ENCODE assay signal across 16 cellular contexts in the genomic region with DNA sequence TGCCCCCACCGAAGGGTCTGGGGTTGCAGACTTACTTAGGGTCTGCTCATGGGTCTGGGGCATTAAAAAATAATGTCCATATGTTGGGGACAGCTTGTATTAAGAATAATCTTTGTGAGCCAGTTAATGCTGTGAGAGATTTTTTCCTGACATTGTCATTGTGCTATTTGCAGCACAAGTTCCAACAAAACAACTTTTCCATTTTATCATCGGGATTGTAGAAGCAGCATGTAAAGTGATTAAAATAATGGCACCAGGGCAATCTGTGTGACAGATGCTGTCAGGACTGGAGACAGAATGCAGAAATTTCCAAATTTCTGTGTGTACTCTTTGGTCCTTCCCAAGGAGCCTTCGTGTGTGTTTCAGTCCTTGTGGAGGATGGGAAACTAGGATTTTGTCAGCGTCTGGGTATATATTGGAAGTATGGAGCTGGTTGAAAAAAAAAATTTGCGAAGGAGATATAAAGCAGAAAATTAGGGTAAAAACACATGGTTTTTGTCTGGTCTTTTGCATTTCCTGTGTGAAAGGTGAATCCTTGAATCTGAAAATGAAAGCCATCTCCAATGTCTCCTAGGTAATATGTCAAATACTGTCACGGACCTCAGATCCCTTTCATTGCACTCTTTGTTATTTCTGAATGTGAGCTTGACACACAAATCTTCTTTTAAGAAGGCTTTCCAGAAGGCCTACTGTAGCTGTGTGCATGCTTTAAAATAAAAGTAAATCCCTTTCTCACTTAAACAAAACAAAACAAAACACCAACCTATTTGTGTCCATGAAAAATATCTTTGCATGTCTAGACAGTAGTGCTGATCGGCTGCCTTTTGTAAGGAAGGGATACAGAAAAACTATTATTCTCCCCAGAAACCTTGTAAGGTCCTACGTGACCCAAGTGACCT.
DNase-seq lines count a peak whose midpoint lies in the region; ATAC-seq and TF ChIP-seq lines count a peak whose summit lies in the region.
"Had no signal": no experiment of that assay in that cellular context is flagged by ENCODE, and none has a peak within 500 bp of the region (broad histone marks: within the 10 kb centered on the region; RNA-seq: fewer than 3 reads in every experiment).

No MANE protein-coding gene starts in this region.

- H3K27me3 Mint-ChIP-seq in endodermal cell (ENCODE audit: insufficient read depth) (peaks cover 19% of the 10 kb centered on the region), mesothelial cell of epicardium (ENCODE audit: low read depth) (no peaks in the 10 kb centered on the region)

- DNase-seq in Right ventricle myocardium inferior (ENCODE audit: missing footprints) (no peak), cardiac septum (ENCODE audit: low spot score) (no peak), endodermal cell (no peak), mesothelial cell of epicardium (ENCODE audit: low spot score in 2 of 2, unreplicated experiment in 2 of 2) (no peak), aorta (no peak), prostate gland (ENCODE audit: low spot score) (no peak), DMS79 (lab: John Stamatoyannopoulos, UW) (no peak)
- DNase-seq: activated CD8-positive, alpha-beta memory T cell treated with anti-CD3 and anti-CD28 coated beads, Interleukin-2, amount 50 U/mL, for 48 hours; foreskin melanocyte; IMR-90; NK-92 treated with Interleukin-12 subunit alpha and Interleukin-12 subunit beta, amount 100 ng/mL, for 24 hours; occipital lobe; stimulated activated CD4-positive, alpha-beta T cell treated with anti-CD3 and anti-CD28 coated beads, Interleukin-15, amount 100 ng/mL, for 24 hours had no signal

- H3K36me3 ChIP-seq in endodermal cell (ENCODE audit: control insufficient read depth, insufficient read depth, low read length) (no peaks in the 10 kb centered on the region), aorta (ENCODE audit: control insufficient read depth in 1 of 2, insufficient read depth in 2 of 2, low read length in 1 of 2) (no peaks in the 10 kb centered on the region), prostate gland (no peaks in the 10 kb centered on the region)

- H3K27me3 ChIP-seq in endodermal cell (ENCODE audit: control insufficient read depth, insufficient read depth, low read length, poor library complexity, severe bottlenecking) = no peaks in the 10 kb centered on the region
- H3K27me3 ChIP-seq in aorta (ENCODE audit: control insufficient read depth in 1 of 2, insufficient read depth in 2 of 2, low read length in 1 of 2) = no peaks in the 10 kb centered on the region
- no peaks in the 10 kb centered on the region for H3K27me3 ChIP-seq in prostate gland (replicated peaks; ENCODE audit: insufficient read depth)

- H3K36me3 Mint-ChIP-seq in endodermal cell (ENCODE audit: low read depth) = no peaks in the 10 kb centered on the region
- no peaks in the 10 kb centered on the region for H3K36me3 Mint-ChIP-seq in mesothelial cell of epicardium

- H3K27ac ChIP-seq in endodermal cell (ENCODE audit: low read depth, low read length) = peak overlapping the region; percentile 90
- H3K27ac ChIP-seq in aorta (ENCODE audit: low read depth in 1 of 2, low read length in 2 of 2) = peak overlapping the region; percentile 61 to 76
- peak overlapping the region in 1 of 2 donors; percentile 45 for H3K27ac ChIP-seq in prostate gland

- H3K27ac Mint-ChIP-seq in endodermal cell (no peak overlapping the region), mesothelial cell of epicardium (peak overlapping the region; percentile 93)
- H3K27ac Mint-ChIP-seq: dendritic cell treated with granulocyte-macrophage colony-stimulating factor and Interleukin-4, amounts not matched to agents 40 ng/mL and 50 ng/mL, for 4 days; WTC11 had no signal

- no peak overlapping the region for H3K9ac ChIP-seq in endodermal cell (ENCODE audit: extremely low read depth, low read length, poor library complexity, severe bottlenecking)

- H3K9me3 Mint-ChIP-seq in endodermal cell (peaks cover 2% of the 10 kb centered on the region), mesothelial cell of epicardium (peaks cover 4% of the 10 kb centered on the region)
- H3K9me3 Mint-ChIP-seq: dendritic cell treated with granulocyte-macrophage colony-stimulating factor and Interleukin-4, amounts not matched to agents 40 ng/mL and 50 ng/mL, for 4 days had no signal

- H3K4me3 Mint-ChIP-seq in endodermal cell (no peak overlapping the region), mesothelial cell of epicardium (peak overlapping the region; percentile 2)
- H3K4me3 Mint-ChIP-seq: dendritic cell treated with granulocyte-macrophage colony-stimulating factor and Interleukin-4, amounts not matched to agents 40 ng/mL and 50 ng/mL, for 4 days; WTC11 had no signal

- intact Hi-C loops in Right ventricle myocardium inferior (cut with DNase I) (no loop called here), cardiac septum (cut with DNase I) (loop anchor here (5.0 kb wide), 2 partner anchors 74 to 176 kb away; no protein-coding TSS in a partner anchor), aorta (cut with DNase I) (no loop called here), prostate gland (cut with DNase I) (no loop called here)

- peaks cover 11% of the 10 kb centered on the region for H3K4me1 ChIP-seq in endodermal cell (ENCODE audit: control insufficient read depth, insufficient read depth, low read length)
- peaks cover 5 to 21% of the 10 kb centered on the region in 2 donors for H3K4me1 ChIP-seq in aorta (ENCODE audit: control insufficient read depth in 1 of 2, insufficient read depth in 2 of 2, low read length in 2 of 2)
- H3K4me1 ChIP-seq in prostate gland (replicated peaks) = peaks cover 8% of the 10 kb centered on the region

- no peaks in the 10 kb centered on the region for H3K9me3 ChIP-seq in endodermal cell (ENCODE audit: control insufficient read depth, low read length)
- H3K9me3 ChIP-seq in aorta (ENCODE audit: control insufficient read depth, low read length) = no peaks in the 10 kb centered on the region
- H3K9me3 ChIP-seq in prostate gland = no peaks in the 10 kb centered on the region

- H3K4me3 ChIP-seq in endodermal cell (ENCODE audit: low read length) (no peak overlapping the region), aorta (ENCODE audit: low read length in 2 of 2) (peak overlapping the region in 1 of 2 donors; percentile 31), prostate gland (no peak overlapping the region)

- TF ChIP-seq CTCF in endodermal cell (conservative IDR thresholded peaks at IDR 0.05) (no peak), mesothelial cell of epicardium (IDR thresholded peaks at IDR 0.05; ENCODE audit: unreplicated experiment) (no peak), prostate gland (IDR thresholded peaks at IDR 0.05) (no peak)

- TF ChIP-seq POLR2A in prostate gland (IDR thresholded peaks at IDR 0.05) = no peak

- H3K4me1 Mint-ChIP-seq in endodermal cell = peaks cover 30% of the 10 kb centered on the region
- H3K4me1 Mint-ChIP-seq in mesothelial cell of epicardium = peaks cover 62% of the 10 kb centered on the region

- 85 to 88% methylated on average over 7 to 8 of the region's 8 CpGs for WGBS in endodermal cell (ENCODE audit: insufficient coverage in 1 of 2, insufficient read length in 1 of 2), 2 experiments
- 33 to 36% methylated on average over 8 of the region's 8 CpGs for WGBS in aorta, 2 donors
- 51% methylated on average over 8 of the region's 8 CpGs for WGBS in prostate gland

- peak; percentile 10 for ATAC-seq in Right ventricle myocardium inferior
- ATAC-seq in aorta (ENCODE audit: low FRiP score) = no peak
- ATAC-seq in GM18519 (IDR thresholded peaks at IDR 0.05; ENCODE audit: low FRiP score, unreplicated experiment) = no peak
- ATAC-seq: WTC11 had no signal
